ENCODE assay signal across 8 cellular contexts in the genomic region with DNA sequence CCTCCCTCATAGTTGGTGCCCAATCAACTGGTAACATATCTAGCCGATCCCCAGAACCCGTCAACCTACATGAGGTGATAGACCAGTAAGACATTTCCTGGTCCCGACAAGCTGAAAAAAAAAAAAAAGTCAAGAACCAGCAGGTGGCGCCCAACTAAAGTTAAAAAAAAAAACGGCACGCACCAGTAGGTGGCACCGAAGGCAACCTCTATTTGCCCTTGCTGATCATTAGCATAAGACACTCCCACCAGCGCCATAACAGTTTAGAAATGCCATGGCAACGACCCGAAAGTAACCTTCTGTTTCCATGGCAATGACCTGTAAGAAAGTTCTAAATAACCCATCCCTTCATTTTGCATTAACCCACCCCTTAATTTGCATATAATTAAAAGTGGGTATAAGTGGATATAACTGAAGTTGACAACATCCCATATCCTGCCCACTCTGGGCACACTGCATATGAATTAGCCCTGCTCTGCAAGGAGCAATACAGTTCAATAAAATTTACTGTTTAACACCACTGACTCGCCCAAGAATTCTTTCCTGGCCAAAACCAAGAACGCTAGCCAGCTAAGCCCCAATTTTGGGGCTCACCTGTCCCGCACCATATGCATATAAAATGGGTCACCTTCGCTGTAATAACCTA.
DNase-seq lines count a peak whose midpoint lies in the region; ATAC-seq, FAIRE-seq and TF ChIP-seq lines count a peak whose summit lies in the region.

No MANE protein-coding gene starts in this region.

- H3K9ac ChIP-seq in H9 (ENCODE audit: extremely low read depth, insufficient read length, low read length) = no peak overlapping the region

- no peaks in the 10 kb centered on the region for H4K20me1 ChIP-seq in H9 (ENCODE audit: control insufficient read depth, insufficient read depth, insufficient read length)

- H3K36me3 Mint-ChIP-seq in H9 (ENCODE audit: insufficient read depth in 1 of 3, low read depth in 3 of 3) = peaks cover 0 to 6% (median 0%) of the 10 kb centered on the region in 3 experiments; a peak in 3 of 7 replicates

- ATAC-seq in lung (ENCODE audit: insufficient read depth, low FRiP score) = peak; percentile 58
- ATAC-seq in upper lobe of left lung (ENCODE audit: low FRiP score in 2 of 2) = peak in 1 of 2 donors; percentile 87

- H3K56ac ChIP-seq in H9 (ENCODE audit: insufficient read length, low read depth, low read length) = no peak overlapping the region

- H3T11ph ChIP-seq in H9 (ENCODE audit: low read length) = no peak overlapping the region

- H3K18ac ChIP-seq in H9 (ENCODE audit: insufficient read length, low read depth, low read length) = peak overlapping the region; percentile 39

- no peak overlapping the region for H2BK15ac ChIP-seq in H9 (ENCODE audit: low read depth, low read length)

- WGBS in H9 (ENCODE audit: extremely low coverage, insufficient read length, low lambda C conversion rate) = no CpG with 5 or more reads among the region's 14 CpGs
- WGBS in lung, 2 donors = 34 to 39% methylated on average over 14 of the region's 14 CpGs
- WGBS in upper lobe of left lung, 2 donors = 35 to 40% methylated on average over 14 of the region's 14 CpGs

- DNase-seq in GM03348 (ENCODE audit: low spot score) (peak; percentile 35), H9 (peak; percentile 71), Kasumi-1 (lab: John Stamatoyannopoulos, UW) (peak; percentile 30 to 32), SKM-1 treated with dmso at 0.1 percent for 144 hours (lab: John Stamatoyannopoulos, UW; ENCODE audit: unreplicated experiment) (peak; percentile 57), cerebellar cortex (ENCODE audit: low spot score) (peak; percentile 15), lung (ENCODE audit: low spot score) (peak; percentile 37), upper lobe of left lung (no peak)

- H2BK5ac ChIP-seq in H9 (ENCODE audit: insufficient read length, low read length) = no peak overlapping the region

- H3K27ac ChIP-seq in H9 (ENCODE audit: insufficient read length, low read depth, low read length) (no peak overlapping the region), lung (ENCODE audit: low read depth in 1 of 2, low read length in 1 of 2) (no peak overlapping the region), upper lobe of left lung (no peak overlapping the region)

- no peak overlapping the region for H4K5ac ChIP-seq in H9 (ENCODE audit: insufficient read length, low read depth, low read length)

- H3K4me1 ChIP-seq in H9 (ENCODE audit: insufficient read depth, low read length) (no peaks in the 10 kb centered on the region), lung (ENCODE audit: control insufficient read depth in 2 of 2, insufficient read depth in 2 of 2, low read length in 2 of 2) (no peaks in the 10 kb centered on the region), upper lobe of left lung (no peaks in the 10 kb centered on the region)

- peak; percentile 92 for FAIRE-seq in A204.1 (lab: Jason Lieb, UNC)

- no peaks in the 10 kb centered on the region for H3K23me2 ChIP-seq in H9 (ENCODE audit: insufficient read length, low read depth, low read length, poor library complexity, severe bottlenecking)

- H3K4ac ChIP-seq in H9 (ENCODE audit: low read depth, low read length) = no peak overlapping the region

- H3K4me2 ChIP-seq in H9 (ENCODE audit: insufficient read depth, insufficient read length, low read length) = no peak overlapping the region

- H3K14ac ChIP-seq in H9 (ENCODE audit: insufficient read depth, low read length) = no peak overlapping the region; the same call in 1 of the 2 replicates

- H3K79me2 ChIP-seq in H9 (ENCODE audit: insufficient read depth, low read length) = no peaks in the 10 kb centered on the region

- H2BK120ac ChIP-seq in H9 (ENCODE audit: low read depth, low read length, poor library complexity, severe bottlenecking) = no peak overlapping the region

- H3K27me3 ChIP-seq in H9 (ENCODE audit: insufficient read depth, low read length) (no peaks in the 10 kb centered on the region; the same call in 1 of the 2 replicates), lung (ENCODE audit: control insufficient read depth, insufficient read depth) (no peaks in the 10 kb centered on the region), upper lobe of left lung (no peaks in the 10 kb centered on the region)

- no peak overlapping the region for H2BK20ac ChIP-seq in H9 (ENCODE audit: low read depth, low read length, poor library complexity, severe bottlenecking)

- H2AK5ac ChIP-seq in H9 (ENCODE audit: insufficient read length, low read length) = no peak overlapping the region

- no peak overlapping the region for H3K4me3 Mint-ChIP-seq in H9

- no peak overlapping the region for H2AFZ ChIP-seq in H9 (ENCODE audit: low read length)

- H4K8ac ChIP-seq in H9 (replicated peaks; ENCODE audit: insufficient read length, low read depth, low read length) = no peak overlapping the region

- no peak for TF ChIP-seq EP300 in upper lobe of left lung (IDR thresholded peaks at IDR 0.05)

- no peak overlapping the region for H2BK12ac ChIP-seq in H9 (ENCODE audit: insufficient read length, low read depth, low read length)

- no peak overlapping the region for H3K4me3 ChIP-seq in lung
- no peak overlapping the region for H3K4me3 ChIP-seq in upper lobe of left lung

- peaks cover 60 to 64% of the 10 kb centered on the region in 2 experiments for H3K9me3 Mint-ChIP-seq in H9

- no peak overlapping the region; a peak in 1 of 7 replicates for H3K27ac Mint-ChIP-seq in H9

- no peak overlapping the region for H3K23ac ChIP-seq in H9 (ENCODE audit: insufficient read length, low read depth, low read length)

- no peaks in the 10 kb centered on the region for H3K79me1 ChIP-seq in H9 (ENCODE audit: insufficient read depth, low read depth, low read length, poor library complexity, severe bottlenecking)

- H3K27me3 Mint-ChIP-seq in H9 (ENCODE audit: low read depth) = no peaks in the 10 kb centered on the region; the same call in 1 of the 2 replicates

- no peak overlapping the region for H4K91ac ChIP-seq in H9 (ENCODE audit: insufficient read length, low read depth, low read length)

- TF ChIP-seq CTCF in H9 (conservative IDR thresholded peaks at IDR 0.05) (peak; percentile 83), lung (IDR thresholded peaks at IDR 0.05; ENCODE audit: control extremely low read depth, extremely low read depth) (peak; percentile 22), upper lobe of left lung (IDR thresholded peaks at IDR 0.05) (peak in 4 of 6 experiments; percentile 14 to 44 (median 40))

- H3K9me3 ChIP-seq in H9 (ENCODE audit: control insufficient read depth, low read depth, low read length) (no peaks in the 10 kb centered on the region), lung (ENCODE audit: control insufficient read depth in 2 of 2, insufficient read depth in 1 of 2, low read length in 1 of 2) (no peaks in the 10 kb centered on the region), upper lobe of left lung (no peaks in the 10 kb centered on the region)

- TF ChIP-seq POLR2A in upper lobe of left lung (IDR thresholded peaks at IDR 0.05) = no peak

- H3K36me3 ChIP-seq in lung (ENCODE audit: control insufficient read depth in 2 of 2, insufficient read depth in 2 of 2, low read length in 2 of 2) = no peaks in the 10 kb centered on the region
- H3K36me3 ChIP-seq in upper lobe of left lung = no peaks in the 10 kb centered on the region

- H3K4me1 Mint-ChIP-seq in H9 = peaks cover 4 to 5% of the 10 kb centered on the region in 2 experiments; a peak in 1 of 4 replicates

Comparison
In these comparisons a context has a peak if more than half of its experiments do, and no peak if none do; other contexts are left out.
1. DNase-seq: peak in GM03348 (single experiment), H9 (single experiment), Kasumi-1 (2 of 2), SKM-1 treated with dmso at 0.1 percent for 144 hours (single experiment), cerebellar cortex (single experiment) and lung (single experiment); none in upper lobe of left lung (0 of 2).
2. CTCF ChIP-seq: peak in every context shown above with its lines; median percentile 83 in H9; 40 in upper lobe of left lung; 22 in lung.